Comparison of ENCODE assay signal across 25 cellular contexts in the genomic region with DNA sequence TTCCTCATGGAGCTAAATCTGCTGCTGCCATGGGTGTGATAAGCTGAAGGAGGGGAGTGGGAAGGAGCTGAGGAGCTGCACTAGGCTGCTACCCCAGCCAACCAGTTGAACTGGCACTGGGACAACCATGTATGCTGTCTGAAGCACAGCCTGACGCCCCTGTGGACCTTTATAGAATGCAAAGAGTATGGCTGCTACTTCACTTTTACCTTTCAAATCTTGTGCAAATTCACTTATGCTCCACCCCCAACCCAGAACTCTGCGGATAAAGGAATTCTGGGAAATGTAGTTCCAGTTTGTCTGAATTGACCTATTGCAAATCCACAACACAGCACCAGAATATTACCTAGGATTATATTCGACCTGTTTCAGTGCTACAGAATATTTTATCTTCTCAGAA.
"Had no signal": no experiment of that assay in that cellular context is flagged by ENCODE, and none has a peak within 500 bp of the region (broad histone marks: within the 10 kb centered on the region; RNA-seq: fewer than 3 reads in every experiment).

No MANE protein-coding gene starts in this region.

- H3K27ac ChIP-seq: breast epithelium, foreskin keratinocyte, heart left ventricle, lower lobe of right lung, right atrium auricular region, tibial nerve had no signal

- H3K4me1 ChIP-seq: breast epithelium, foreskin keratinocyte, lower lobe of right lung, right atrium auricular region, tibial nerve had no signal

- H3K27ac Mint-ChIP-seq: activated CD8-positive, alpha-beta memory T cell treated with anti-CD3 and anti-CD28 coated beads, Interleukin-2, amount 10 ng/mL, durations not matched to agents 7 days and 5 days; activated CD8-positive, alpha-beta T cell treated with anti-CD3 and anti-CD28 coated beads, Interleukin-2, amount 10 ng/mL, durations not matched to agents 7 days and 5 days; activated naive CD4-positive, alpha-beta T cell treated with anti-CD3 and anti-CD28 coated beads, Interleukin-2, amount 50 U/mL, for 72 hours; activated T-helper 2 cell treated with anti-CD3 and anti-CD28 coated beads, Interferon-gamma antibody, Interleukin-2, Interleukin-4, amounts not matched to agents 10 μg/mL and 5 μg/mL and 100 μg/mL, durations not matched to agents 14 hours and 24 hours and 36 hours; immature natural killer cell; natural killer cell had no signal

- H3K4me3 ChIP-seq: breast epithelium, heart left ventricle, lower lobe of right lung, right atrium auricular region, tibial nerve had no signal

- H3K36me3 ChIP-seq: breast epithelium, heart left ventricle, lower lobe of right lung, right atrium auricular region, tibial nerve had no signal

- H3K9me3 ChIP-seq: breast epithelium, lower lobe of right lung, right atrium auricular region, tibial nerve had no signal

- H3K27me3 Mint-ChIP-seq: activated CD8-positive, alpha-beta memory T cell treated with anti-CD3 and anti-CD28 coated beads, Interleukin-2, amount 10 ng/mL, durations not matched to agents 7 days and 5 days had no signal

- H3K4me3 Mint-ChIP-seq: activated CD8-positive, alpha-beta memory T cell treated with anti-CD3 and anti-CD28 coated beads, Interleukin-2, amount 10 ng/mL, durations not matched to agents 7 days and 5 days; activated CD8-positive, alpha-beta T cell treated with anti-CD3 and anti-CD28 coated beads, Interleukin-2, amount 10 ng/mL, durations not matched to agents 7 days and 5 days; immature natural killer cell; natural killer cell had no signal

- H3K36me3 Mint-ChIP-seq: activated CD8-positive, alpha-beta memory T cell treated with anti-CD3 and anti-CD28 coated beads, Interleukin-2, amount 10 ng/mL, durations not matched to agents 7 days and 5 days; activated naive CD4-positive, alpha-beta T cell treated with anti-CD3 and anti-CD28 coated beads, Interleukin-2, amount 50 U/mL, for 72 hours; natural killer cell had no signal

- H3K4me1 Mint-ChIP-seq: activated CD8-positive, alpha-beta memory T cell treated with anti-CD3 and anti-CD28 coated beads, Interleukin-2, amount 10 ng/mL, durations not matched to agents 7 days and 5 days; immature natural killer cell; natural killer cell had no signal

- DNase-seq: activated CD4-positive, alpha-beta T cell treated with anti-CD3 and anti-CD28 coated beads for 1 hour; activated CD4-positive, alpha-beta T cell treated with anti-CD3 and anti-CD28 coated beads, Interleukin-2, amount 50 U/mL, for 1 hour; activated CD8-positive, alpha-beta memory T cell treated with anti-CD3 and anti-CD28 coated beads, Interleukin-2, amount 10 ng/mL, durations not matched to agents 7 days and 5 days; activated CD8-positive, alpha-beta T cell treated with anti-CD3 and anti-CD28 coated beads, Interleukin-2, amount 10 ng/mL, durations not matched to agents 7 days and 5 days; activated naive CD4-positive, alpha-beta T cell; activated T-cell treated with anti-CD3 and anti-CD28 coated beads, Interleukin-2, amount 50 U/mL, for 48 hours; central memory CD4-positive, alpha-beta T cell; foreskin keratinocyte; heart left ventricle; immature natural killer cell; kidney; left colon; lower lobe of right lung; mesenchymal stem cell; natural killer cell; stimulated activated CD4-positive, alpha-beta T cell treated with anti-CD3 and anti-CD28 coated beads, Interleukin-15, amount 100 ng/mL, for 24 hours; stimulated activated CD4-positive, alpha-beta T cell treated with anti-CD3 and anti-CD28 coated beads, Interleukin-2, amount 100 ng/mL, for 24 hours; stimulated activated naive CD4-positive, alpha-beta T cell; T-helper 2 cell had no signal

- ATAC-seq: activated CD8-positive, alpha-beta memory T cell treated with anti-CD3 and anti-CD28 coated beads, Interleukin-2, amount 10 ng/mL, durations not matched to agents 7 days and 5 days; activated CD8-positive, alpha-beta T cell treated with anti-CD3 and anti-CD28 coated beads, Interleukin-2, amount 10 ng/mL, durations not matched to agents 7 days and 5 days; activated naive CD4-positive, alpha-beta T cell treated with anti-CD3 and anti-CD28 coated beads, Interleukin-2, amount 50 U/mL, for 72 hours; esophagus mucosa; foreskin keratinocyte; heart left ventricle; left colon; lower lobe of right lung; natural killer cell had no signal

- H3K27me3 ChIP-seq: breast epithelium, foreskin keratinocyte, heart left ventricle, right atrium auricular region, tibial nerve had no signal
